Comparison of ENCODE assay signal across 1 cellular context in genomic region chr13:41007359-41008118, GRCh38.
TF ChIP-seq lines count a peak whose summit lies in the region.

No MANE protein-coding gene starts in this region.

TF ChIP-seq in GM23338, 12 proteins besides CTCF, POLR2A, EP300 and RAD21 (continued from another document):
- no peak for TF ChIP-seq REST (IDR thresholded peaks at IDR 0.05; ENCODE audit: unreplicated experiment)
- no peak for TF ChIP-seq ETS1 (IDR thresholded peaks at IDR 0.05)
- no peak for TF ChIP-seq EZH2 (IDR thresholded peaks at IDR 0.05; ENCODE audit: low read depth, unreplicated experiment)
- TF ChIP-seq NANOG (IDR thresholded peaks at IDR 0.05; ENCODE audit: borderline replicate concordance) = no peak
TF ChIP-seq in GM23338: peak in this region for 0.
